30 cellular contexts compared by ENCODE assay signal in genomic region chr15:81856627-81857026, GRCh38.
"Had no signal": no experiment of that assay in that cellular context is flagged by ENCODE, and none has a peak within 500 bp of the region (broad histone marks: within the 10 kb centered on the region; RNA-seq: fewer than 3 reads in every experiment).

No MANE protein-coding gene starts in this region.

- DNase-seq: activated CD4-positive, alpha-beta T cell treated with anti-CD3 and anti-CD28 coated beads for 1 hour; activated CD4-positive, alpha-beta T cell treated with anti-CD3 and anti-CD28 coated beads for 48 hours; activated CD4-positive, alpha-beta T cell treated with anti-CD3 and anti-CD28 coated beads, Interleukin-2, amount 50 U/mL, for 1 hour; activated CD4-positive, alpha-beta T cell treated with anti-CD3 and anti-CD28 coated beads, Interleukin-2, amount 50 U/mL, for 48 hours; activated CD8-positive, alpha-beta memory T cell treated with anti-CD3 and anti-CD28 coated beads for 24 hours; activated CD8-positive, alpha-beta T cell treated with anti-CD3 and anti-CD28 coated beads for 36 hours; activated effector memory CD4-positive, alpha-beta T cell treated with Interleukin-2 at 50 U/mL for 16 hours; activated gamma-delta T cell treated with Interleukin-2 at 50 U/mL for 16 hours; activated naive CD4-positive, alpha-beta T cell treated with anti-CD3 and anti-CD28 coated beads, Interleukin-2, amount 50 U/mL, for 16 hours; activated naive CD4-positive, alpha-beta T cell treated with Interleukin-2 at 50 U/mL for 16 hours; activated T-cell treated with anti-CD3 and anti-CD28 coated beads, Interleukin-2, amount 50 U/mL, for 4 hours; amniotic stem cell; anterior cingulate cortex; brain microvascular endothelial cell; cortex of kidney; dermis blood vessel endothelial cell; effector CD4-positive, alpha-beta T cell; effector memory CD8-positive, alpha-beta T cell; erythroblast; esophagus squamous epithelium; foreskin melanocyte; heart right ventricle; T-helper 1 cell; T-helper 17 cell; T1000 had no signal

- H3K27me3 ChIP-seq: brain microvascular endothelial cell, esophagus squamous epithelium, gastroesophageal sphincter, heart right ventricle had no signal

- H3K4me3 ChIP-seq: esophagus squamous epithelium, gastroesophageal sphincter, heart right ventricle had no signal

- H3K4me1 ChIP-seq: esophagus squamous epithelium, gastroesophageal sphincter, heart right ventricle had no signal

- FAIRE-seq: astrocyte, bronchial epithelial cell had no signal

- ATAC-seq: activated CD8-positive, alpha-beta T cell treated with anti-CD3 and anti-CD28 coated beads for 36 hours; activated T-cell treated with anti-CD3 and anti-CD28 coated beads, Interleukin-2, amount 50 U/mL, for 4 hours; activated T-helper 17 cell treated with anti-CD3 and anti-CD28 coated beads, Interleukin-2, amount 50 U/mL, for 72 hours; effector memory CD8-positive, alpha-beta T cell; gastroesophageal sphincter; heart right ventricle; T-helper 17 cell; WTC11 had no signal

- H3K36me3 ChIP-seq: brain microvascular endothelial cell, esophagus squamous epithelium, gastroesophageal sphincter, heart right ventricle had no signal

- H3K27ac ChIP-seq: brain microvascular endothelial cell, esophagus squamous epithelium, gastroesophageal sphincter, heart right ventricle had no signal

- H3K9me3 ChIP-seq: esophagus squamous epithelium, gastroesophageal sphincter, heart right ventricle had no signal
